In the genomic region with DNA sequence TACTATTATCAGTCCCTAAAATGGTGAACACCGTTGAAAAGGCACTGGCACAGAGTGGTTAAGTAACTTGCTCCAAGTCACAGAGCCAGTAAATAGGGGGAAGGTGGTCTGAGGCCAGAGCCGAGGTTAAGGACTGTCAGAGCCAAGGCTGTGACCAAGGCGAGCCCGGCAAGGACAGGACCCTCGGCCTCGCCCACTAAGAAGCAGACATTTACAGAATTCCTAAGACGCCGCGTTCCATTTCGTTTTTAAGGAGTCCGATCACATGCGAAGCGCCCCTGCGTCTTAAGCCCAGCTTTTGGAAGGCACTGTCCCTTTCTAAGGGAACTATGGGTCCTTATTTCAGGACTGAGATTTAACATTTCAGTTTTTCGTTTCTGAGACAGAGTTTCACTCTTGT, we compare ENCODE assay signal across 1 cellular context.
TF ChIP-seq lines count a peak whose summit lies in the region.

No MANE protein-coding gene starts in this region.

TF ChIP-seq in WTC11, 78 proteins besides CTCF, POLR2A, EP300 and RAD21 (continued from another document):
- TF ChIP-seq, protein P1, sequence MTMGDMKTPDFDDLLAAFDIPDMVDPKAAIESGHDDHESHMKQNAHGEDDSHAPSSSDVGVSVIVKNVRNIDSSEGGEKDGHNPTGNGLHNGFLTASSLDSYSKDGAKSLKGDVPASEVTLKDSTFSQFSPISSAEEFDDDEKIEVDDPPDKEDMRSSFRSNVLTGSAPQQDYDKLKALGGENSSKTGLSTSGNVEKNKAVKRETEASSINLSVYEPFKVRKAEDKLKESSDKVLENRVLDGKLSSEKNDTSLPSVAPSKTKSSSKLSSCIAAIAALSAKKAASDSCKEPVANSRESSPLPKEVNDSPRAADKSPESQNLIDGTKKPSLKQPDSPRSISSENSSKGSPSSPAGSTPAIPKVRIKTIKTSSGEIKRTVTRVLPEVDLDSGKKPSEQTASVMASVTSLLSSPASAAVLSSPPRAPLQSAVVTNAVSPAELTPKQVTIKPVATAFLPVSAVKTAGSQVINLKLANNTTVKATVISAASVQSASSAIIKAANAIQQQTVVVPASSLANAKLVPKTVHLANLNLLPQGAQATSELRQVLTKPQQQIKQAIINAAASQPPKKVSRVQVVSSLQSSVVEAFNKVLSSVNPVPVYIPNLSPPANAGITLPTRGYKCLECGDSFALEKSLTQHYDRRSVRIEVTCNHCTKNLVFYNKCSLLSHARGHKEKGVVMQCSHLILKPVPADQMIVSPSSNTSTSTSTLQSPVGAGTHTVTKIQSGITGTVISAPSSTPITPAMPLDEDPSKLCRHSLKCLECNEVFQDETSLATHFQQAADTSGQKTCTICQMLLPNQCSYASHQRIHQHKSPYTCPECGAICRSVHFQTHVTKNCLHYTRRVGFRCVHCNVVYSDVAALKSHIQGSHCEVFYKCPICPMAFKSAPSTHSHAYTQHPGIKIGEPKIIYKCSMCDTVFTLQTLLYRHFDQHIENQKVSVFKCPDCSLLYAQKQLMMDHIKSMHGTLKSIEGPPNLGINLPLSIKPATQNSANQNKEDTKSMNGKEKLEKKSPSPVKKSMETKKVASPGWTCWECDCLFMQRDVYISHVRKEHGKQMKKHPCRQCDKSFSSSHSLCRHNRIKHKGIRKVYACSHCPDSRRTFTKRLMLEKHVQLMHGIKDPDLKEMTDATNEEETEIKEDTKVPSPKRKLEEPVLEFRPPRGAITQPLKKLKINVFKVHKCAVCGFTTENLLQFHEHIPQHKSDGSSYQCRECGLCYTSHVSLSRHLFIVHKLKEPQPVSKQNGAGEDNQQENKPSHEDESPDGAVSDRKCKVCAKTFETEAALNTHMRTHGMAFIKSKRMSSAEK (CRISPR knock-in tag; IDR thresholded peaks at IDR 0.05; ENCODE audit: borderline replicate concordance), result no peak
- TF ChIP-seq, protein P2, sequence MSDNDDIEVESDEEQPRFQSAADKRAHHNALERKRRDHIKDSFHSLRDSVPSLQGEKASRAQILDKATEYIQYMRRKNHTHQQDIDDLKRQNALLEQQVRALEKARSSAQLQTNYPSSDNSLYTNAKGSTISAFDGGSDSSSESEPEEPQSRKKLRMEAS (CRISPR knock-in tag; IDR thresholded peaks at IDR 0.05), result no peak
- TF ChIP-seq ZNF263 (CRISPR knock-in tag; IDR thresholded peaks at IDR 0.05; ENCODE audit: low read depth), result no peak
- TF ChIP-seq, protein P3, sequence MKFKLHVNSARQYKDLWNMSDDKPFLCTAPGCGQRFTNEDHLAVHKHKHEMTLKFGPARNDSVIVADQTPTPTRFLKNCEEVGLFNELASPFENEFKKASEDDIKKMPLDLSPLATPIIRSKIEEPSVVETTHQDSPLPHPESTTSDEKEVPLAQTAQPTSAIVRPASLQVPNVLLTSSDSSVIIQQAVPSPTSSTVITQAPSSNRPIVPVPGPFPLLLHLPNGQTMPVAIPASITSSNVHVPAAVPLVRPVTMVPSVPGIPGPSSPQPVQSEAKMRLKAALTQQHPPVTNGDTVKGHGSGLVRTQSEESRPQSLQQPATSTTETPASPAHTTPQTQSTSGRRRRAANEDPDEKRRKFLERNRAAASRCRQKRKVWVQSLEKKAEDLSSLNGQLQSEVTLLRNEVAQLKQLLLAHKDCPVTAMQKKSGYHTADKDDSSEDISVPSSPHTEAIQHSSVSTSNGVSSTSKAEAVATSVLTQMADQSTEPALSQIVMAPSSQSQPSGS (CRISPR knock-in tag; IDR thresholded peaks at IDR 0.05; ENCODE audit: borderline replicate concordance, low read depth), result no peak
